ENCODE assay signal across 28 cellular contexts in the genomic region with DNA sequence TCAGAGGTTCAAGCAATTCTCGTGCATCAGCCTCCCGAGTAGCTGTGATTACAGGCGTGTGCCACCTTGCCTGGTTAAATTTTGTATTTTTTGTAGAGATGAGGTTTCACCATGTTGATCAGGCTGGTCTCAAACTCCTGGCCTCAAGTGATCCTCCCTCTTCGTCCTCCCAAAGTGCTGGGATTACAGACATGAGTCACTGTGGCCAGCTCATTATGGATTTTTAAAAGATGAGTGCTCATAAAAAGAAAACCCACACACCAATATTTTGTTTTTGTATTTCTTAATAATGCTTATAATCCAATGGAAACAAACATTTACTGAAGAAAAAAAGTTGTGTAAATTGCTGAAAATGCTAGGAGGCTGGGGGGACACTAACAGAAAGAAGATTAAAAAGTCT.
"Had no signal": no experiment of that assay in that cellular context is flagged by ENCODE, and none has a peak within 500 bp of the region (broad histone marks: within the 10 kb centered on the region; RNA-seq: fewer than 3 reads in every experiment).

No MANE protein-coding gene starts in this region.

- H3K4me3 ChIP-seq: gastroesophageal sphincter, hepatocyte, right lobe of liver, skin epidermis, uterus had no signal

- DNase-seq: activated CD4-positive, alpha-beta memory T cell treated with anti-CD3 and anti-CD28 coated beads for 36 hours; activated CD4-positive, alpha-beta T cell treated with anti-CD3 and anti-CD28 coated beads, Interleukin-2, amount 10 ng/mL, durations not matched to agents 24 days and 14 days; activated CD8-positive, alpha-beta memory T cell treated with anti-CD3 and anti-CD28 coated beads, Interleukin-2, amount 50 U/mL, for 48 hours; activated gamma-delta T cell; activated naive CD4-positive, alpha-beta T cell treated with anti-CD3 and anti-CD28 coated beads, Interleukin-2, amount 10 ng/mL, durations not matched to agents 7 days and 5 days; activated naive CD8-positive, alpha-beta T cell treated with anti-CD3 and anti-CD28 coated beads, Interleukin-2, amount 10 ng/mL, durations not matched to agents 7 days and 5 days; activated T-cell treated with anti-CD3 and anti-CD28 coated beads, Interleukin-2, amount 50 U/mL, for 24 hours; amygdala; dermis blood vessel endothelial cell; effector CD8-positive, alpha-beta T cell; islet precursor cell; left cardiac atrium; left ventricle myocardium superior; naive B cell; nephron progenitor cell; right lobe of liver; stimulated activated CD4-positive, alpha-beta T cell treated with anti-CD3 and anti-CD28 coated beads, Interleukin-12 subunit alpha, Interleukin-12 subunit beta, amount 100 ng/mL, for 4 hours; stimulated activated CD4-positive, alpha-beta T cell treated with anti-CD3 and anti-CD28 coated beads, Interleukin-4, amount 100 ng/mL, for 24 hours; stimulated activated naive CD8-positive, alpha-beta T cell treated with anti-CD3 and anti-CD28 coated beads, Interleukin-15, amount 100 ng/mL, for 72 hours; substantia nigra; uterus; WERI-Rb-1 had no signal

- H3K36me3 ChIP-seq: gastroesophageal sphincter, neutrophil, right lobe of liver, uterus, WERI-Rb-1 had no signal

- H3K27me3 ChIP-seq: hepatocyte, right lobe of liver, uterus had no signal

- FAIRE-seq: endometrium, TTC549 had no signal
